19 cellular contexts compared by ENCODE assay signal in the genomic region with DNA sequence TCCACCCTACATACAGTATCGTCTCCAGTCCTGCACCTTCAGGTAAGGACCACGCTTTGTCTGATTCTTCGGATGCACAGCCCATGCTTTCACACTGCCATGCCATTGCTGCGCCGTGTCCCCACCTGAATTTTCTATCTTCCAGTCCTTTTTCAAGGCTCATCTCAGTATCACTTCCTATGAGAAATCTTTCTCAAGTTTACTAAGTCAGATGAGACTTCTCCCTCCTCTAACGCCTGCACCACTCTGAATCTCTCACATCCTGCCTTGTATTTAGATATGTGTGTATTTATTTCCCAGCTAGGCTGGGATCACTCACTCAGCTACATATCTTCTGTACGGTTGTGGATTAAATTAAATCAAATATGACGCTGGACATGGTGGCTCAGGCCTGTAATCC.
DNase-seq lines count a peak whose midpoint lies in the region; ATAC-seq, FAIRE-seq and TF ChIP-seq lines count a peak whose summit lies in the region.
"Had no signal": no experiment of that assay in that cellular context is flagged by ENCODE, and none has a peak within 500 bp of the region (broad histone marks: within the 10 kb centered on the region; RNA-seq: fewer than 3 reads in every experiment).

No MANE protein-coding gene starts in this region.

- H3K36me3 ChIP-seq in BLaER1 treated with 17β-estradiol and CSF1 and Interleukin-3, amounts not matched to agents 10 nM and 100 nM, result no peaks in the 10 kb centered on the region
- peaks cover 0 to 2% of the 10 kb centered on the region in 2 experiments for H3K36me3 ChIP-seq in mesenchymal stem cell (ENCODE audit: control insufficient read depth in 1 of 2, insufficient read depth in 2 of 2, low read depth in 1 of 2, low read length in 2 of 2)
- H3K36me3 ChIP-seq: SJCRH30 had no signal

- no peaks in the 10 kb centered on the region for H3K79me1 ChIP-seq in mesenchymal stem cell (replicated peaks; ENCODE audit: low read length, poor library complexity, severe bottlenecking)

- H3K27me3 Mint-ChIP-seq in WTC11 (ENCODE audit: low read depth), result no peaks in the 10 kb centered on the region

- H3K14ac ChIP-seq in mesenchymal stem cell (ENCODE audit: low read length in 2 of 2), result no peak overlapping the region

- 92% methylated on average over 7 of the region's 8 CpGs for WGBS in mesenchymal stem cell

- H3K27ac ChIP-seq in BLaER1 treated with 17β-estradiol and CSF1 and Interleukin-3, amounts not matched to agents 10 nM and 100 nM, result peak overlapping the region in 2 of 11 experiments; percentile 70 to 71; a peak in 5 of 22 replicates
- no peak overlapping the region for H3K27ac ChIP-seq in mesenchymal stem cell (ENCODE audit: low read length, poor library complexity, severe bottlenecking)
- H3K27ac ChIP-seq: foreskin keratinocyte, SJCRH30 had no signal

- H3K4me3 ChIP-seq in BLaER1 treated with 17β-estradiol and CSF1 and Interleukin-3, amounts not matched to agents 10 nM and 100 nM, result no peak overlapping the region
- no peak overlapping the region for H3K4me3 ChIP-seq in mesenchymal stem cell (ENCODE audit: insufficient read depth in 1 of 2, low read depth in 1 of 2, low read length in 2 of 2)
- H3K4me3 ChIP-seq: SJCRH30 had no signal

- peaks cover 9% of the 10 kb centered on the region for H3K9me3 Mint-ChIP-seq in WTC11
- H3K9me3 Mint-ChIP-seq: activated naive CD8-positive, alpha-beta T cell treated with anti-CD3 and anti-CD28 coated beads, Interleukin-2, amount 10 ng/mL, durations not matched to agents 7 days and 5 days had no signal

- CTCF ChIA-PET in WTC11 (lab: Charles Lee), result interaction anchor here (0.6 to 3.6 kb wide), 19 partner anchors 25 to 422 kb away, joined by 3 to 30 read pairs (median 7); partner anchors contain the start of gene RBPJ

- H4K20me1 ChIP-seq in BLaER1 treated with 17β-estradiol and CSF1 and Interleukin-3, amounts not matched to agents 10 nM and 100 nM, result no peaks in the 10 kb centered on the region

- no peak for TF ChIP-seq CTCF in WTC11 (IDR thresholded peaks at IDR 0.05)

- H3K9me3 ChIP-seq in BLaER1 treated with 17β-estradiol and CSF1 and Interleukin-3, amounts not matched to agents 10 nM and 100 nM (replicated peaks in 1 of 11), result no peaks in the 10 kb centered on the region
- H3K9me3 ChIP-seq in mesenchymal stem cell (ENCODE audit: control insufficient read depth, low read length), result no peaks in the 10 kb centered on the region
- H3K9me3 ChIP-seq: Caco-2, SJCRH30 had no signal

- no peak overlapping the region for H2BK12ac ChIP-seq in mesenchymal stem cell (ENCODE audit: low read length in 2 of 2)

- peak overlapping the region; percentile 97 for H3K27ac Mint-ChIP-seq in WTC11
- H3K27ac Mint-ChIP-seq: activated naive CD8-positive, alpha-beta T cell treated with anti-CD3 and anti-CD28 coated beads, Interleukin-2, amount 10 ng/mL, durations not matched to agents 7 days and 5 days had no signal

- H3K4me2 ChIP-seq in BLaER1 treated with 17β-estradiol and CSF1 and Interleukin-3, amounts not matched to agents 10 nM and 100 nM, result peak overlapping the region in 8 of 11 experiments; percentile 65 to 89 (median 71); a peak in 13 of 22 replicates
- no peak overlapping the region for H3K4me2 ChIP-seq in mesenchymal stem cell (ENCODE audit: low read length, poor library complexity, severe bottlenecking)

- H2BK5ac ChIP-seq in mesenchymal stem cell (ENCODE audit: low read depth, low read length, poor library complexity, severe bottlenecking), result no peak overlapping the region

- H3K27me3 ChIP-seq in BLaER1 treated with 17β-estradiol and CSF1 and Interleukin-3, amounts not matched to agents 10 nM and 100 nM, result no peaks in the 10 kb centered on the region
- no peaks in the 10 kb centered on the region for H3K27me3 ChIP-seq in mesenchymal stem cell (ENCODE audit: control insufficient read depth in 1 of 2, insufficient read depth in 1 of 2, low read length in 2 of 2)
- H3K27me3 ChIP-seq: SJCRH30 had no signal

- H3K4me3 Mint-ChIP-seq in WTC11, result peak overlapping the region; percentile 47
- H3K4me3 Mint-ChIP-seq: activated naive CD8-positive, alpha-beta T cell treated with anti-CD3 and anti-CD28 coated beads, Interleukin-2, amount 10 ng/mL, durations not matched to agents 7 days and 5 days had no signal

- H3K4me1 Mint-ChIP-seq in WTC11, result peaks cover 51% of the 10 kb centered on the region

- H3K23ac ChIP-seq in mesenchymal stem cell (ENCODE audit: low read length in 2 of 2), result no peak overlapping the region

- no peak overlapping the region for H3K18ac ChIP-seq in mesenchymal stem cell (ENCODE audit: low read depth in 1 of 2, low read length in 2 of 2)

- FAIRE-seq in GM12891 (lab: Jason Lieb, UNC), result no peak
- FAIRE-seq: bronchial epithelial cell had no signal

- no peak overlapping the region for H4K91ac ChIP-seq in mesenchymal stem cell (ENCODE audit: low read length)

- TF ChIP-seq POLR2A in GM12891 (IDR thresholded peaks at IDR 0.05; ENCODE audit: low read depth, low read length), result no peak

- H3K4ac ChIP-seq in mesenchymal stem cell (ENCODE audit: low read depth in 1 of 2, low read length in 2 of 2), result no peak overlapping the region

- ATAC-seq in WTC11, result peak; percentile 4; the same call in 1 of the 2 replicates
- no peak for ATAC-seq in GM21447 (IDR thresholded peaks at IDR 0.05; ENCODE audit: unreplicated experiment)
- no peak for ATAC-seq in GM21619 (IDR thresholded peaks at IDR 0.05; ENCODE audit: unreplicated experiment)
- ATAC-seq: foreskin keratinocyte, sciatic nerve had no signal

- no peak overlapping the region for H4K8ac ChIP-seq in mesenchymal stem cell (ENCODE audit: low read length)

- peaks cover 12% of the 10 kb centered on the region for H3K36me3 Mint-ChIP-seq in WTC11
- H3K36me3 Mint-ChIP-seq: activated naive CD8-positive, alpha-beta T cell treated with anti-CD3 and anti-CD28 coated beads, Interleukin-2, amount 10 ng/mL, durations not matched to agents 7 days and 5 days had no signal

- no peak overlapping the region for H2AFZ ChIP-seq in mesenchymal stem cell (ENCODE audit: low read depth, low read length)

- no peak overlapping the region for H2AK5ac ChIP-seq in mesenchymal stem cell (ENCODE audit: low read length, severe bottlenecking)

- H3K4me1 ChIP-seq in BLaER1 treated with 17β-estradiol and CSF1 and Interleukin-3, amounts not matched to agents 10 nM and 100 nM, result peaks cover 21 to 63% (median 35%) of the 10 kb centered on the region in 10 experiments
- H3K4me1 ChIP-seq in mesenchymal stem cell (ENCODE audit: control insufficient read depth, insufficient read depth, low read depth, low read length), result peaks cover 17% of the 10 kb centered on the region
- H3K4me1 ChIP-seq: foreskin keratinocyte, SJCRH30 had no signal

- DNase-seq in GM12891 (ENCODE audit: insufficient read length, low spot score) (no peak), WTC11 (ENCODE audit: low spot score) (no peak), mesenchymal stem cell (no peak), NCI-H748 (lab: John Stamatoyannopoulos, UW; ENCODE audit: unreplicated experiment) (no peak)
- DNase-seq: activated CD4-positive, CD25-positive, alpha-beta regulatory T cell treated with anti-CD3 and anti-CD28 coated beads, Interleukin-2, amount 50 U/mL, for 72 hours; activated CD8-positive, alpha-beta memory T cell treated with anti-CD3 and anti-CD28 coated beads, Interleukin-2, amount 50 U/mL, for 48 hours; activated naive CD8-positive, alpha-beta T cell treated with anti-CD3 and anti-CD28 coated beads, Interleukin-2, amount 10 ng/mL, durations not matched to agents 7 days and 5 days; Caco-2; dermis blood vessel endothelial cell; foreskin keratinocyte; NCI-H1092 treated with DMSO at 0.1 percent for 48 hours; NCI-H748 treated with DMSO at 0.1 percent for 48 hours; SJCRH30; T-helper 9 cell had no signal

- H2BK15ac ChIP-seq in mesenchymal stem cell (ENCODE audit: low read depth, poor library complexity, severe bottlenecking), result no peak overlapping the region

- POLR2A ChIA-PET in WTC11 (lab: Charles Lee), result interaction anchor here (0.7 to 2.7 kb wide), 6 partner anchors 25 to 289 kb away, joined by 3 to 18 read pairs (median 4); partner anchors contain the start of gene RBPJ

- H3K9ac ChIP-seq in BLaER1 treated with 17β-estradiol and CSF1 and Interleukin-3, amounts not matched to agents 10 nM and 100 nM, result peak overlapping the region in 3 of 11 experiments; percentile 70 to 75 (median 71); a peak in 3 of 22 replicates
- H3K9ac ChIP-seq in mesenchymal stem cell (ENCODE audit: low read length), result peak overlapping the region; percentile 79

- H2BK120ac ChIP-seq in mesenchymal stem cell (ENCODE audit: low read depth, low read length), result no peak overlapping the region

TF ChIP-seq in GM12891, 5 proteins besides CTCF, POLR2A, EP300 and RAD21:
- TF ChIP-seq POU2F2 (IDR thresholded peaks at IDR 0.05; ENCODE audit: low read depth, low read length) (no peak), POLR2AphosphoS5 (IDR thresholded peaks at IDR 0.05; ENCODE audit: low read depth, low read length) (no peak), PAX5 (IDR thresholded peaks at IDR 0.05; ENCODE audit: insufficient read depth, low read length, severe bottlenecking) (no peak), SPI1 (IDR thresholded peaks at IDR 0.05; ENCODE audit: low read depth, low read length) (peak; percentile 30; the same call in 1 of the 2 replicates), TAF1 (IDR thresholded peaks at IDR 0.05; ENCODE audit: low read depth, low read length) (no peak)
TF ChIP-seq in GM12891: peak in this region for 1.

TF ChIP-seq in WTC11, 78 proteins besides CTCF, POLR2A, EP300 and RAD21:
- TF ChIP-seq ZNF263 (CRISPR knock-in tag; IDR thresholded peaks at IDR 0.05; ENCODE audit: low read depth) (no peak), ESRRA (CRISPR knock-in tag; IDR thresholded peaks at IDR 0.05; ENCODE audit: borderline replicate concordance) (no peak), NFE2L1 (CRISPR knock-in tag; IDR thresholded peaks at IDR 0.05) (no peak)
- TF ChIP-seq, protein P1, sequence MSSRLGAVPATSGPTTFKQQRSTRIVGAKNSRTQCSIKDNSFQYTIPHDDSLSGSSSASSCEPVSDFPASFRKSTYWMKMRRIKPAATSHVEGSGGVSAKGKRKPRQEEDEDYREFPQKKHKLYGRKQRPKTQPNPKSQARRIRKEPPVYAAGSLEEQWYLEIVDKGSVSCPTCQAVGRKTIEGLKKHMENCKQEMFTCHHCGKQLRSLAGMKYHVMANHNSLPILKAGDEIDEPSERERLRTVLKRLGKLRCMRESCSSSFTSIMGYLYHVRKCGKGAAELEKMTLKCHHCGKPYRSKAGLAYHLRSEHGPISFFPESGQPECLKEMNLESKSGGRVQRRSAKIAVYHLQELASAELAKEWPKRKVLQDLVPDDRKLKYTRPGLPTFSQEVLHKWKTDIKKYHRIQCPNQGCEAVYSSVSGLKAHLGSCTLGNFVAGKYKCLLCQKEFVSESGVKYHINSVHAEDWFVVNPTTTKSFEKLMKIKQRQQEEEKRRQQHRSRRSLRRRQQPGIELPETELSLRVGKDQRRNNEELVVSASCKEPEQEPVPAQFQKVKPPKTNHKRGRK (CRISPR knock-in tag; IDR thresholded peaks at IDR 0.05; ENCODE audit: borderline replicate concordance), result no peak
- TF ChIP-seq, protein P2, sequence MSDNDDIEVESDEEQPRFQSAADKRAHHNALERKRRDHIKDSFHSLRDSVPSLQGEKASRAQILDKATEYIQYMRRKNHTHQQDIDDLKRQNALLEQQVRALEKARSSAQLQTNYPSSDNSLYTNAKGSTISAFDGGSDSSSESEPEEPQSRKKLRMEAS (CRISPR knock-in tag; IDR thresholded peaks at IDR 0.05), result peak; percentile 3; the same call in 1 of the 2 replicates
TF ChIP-seq in WTC11: peak in this region for 1.
